2 cellular contexts compared by ENCODE assay signal in the genomic region with DNA sequence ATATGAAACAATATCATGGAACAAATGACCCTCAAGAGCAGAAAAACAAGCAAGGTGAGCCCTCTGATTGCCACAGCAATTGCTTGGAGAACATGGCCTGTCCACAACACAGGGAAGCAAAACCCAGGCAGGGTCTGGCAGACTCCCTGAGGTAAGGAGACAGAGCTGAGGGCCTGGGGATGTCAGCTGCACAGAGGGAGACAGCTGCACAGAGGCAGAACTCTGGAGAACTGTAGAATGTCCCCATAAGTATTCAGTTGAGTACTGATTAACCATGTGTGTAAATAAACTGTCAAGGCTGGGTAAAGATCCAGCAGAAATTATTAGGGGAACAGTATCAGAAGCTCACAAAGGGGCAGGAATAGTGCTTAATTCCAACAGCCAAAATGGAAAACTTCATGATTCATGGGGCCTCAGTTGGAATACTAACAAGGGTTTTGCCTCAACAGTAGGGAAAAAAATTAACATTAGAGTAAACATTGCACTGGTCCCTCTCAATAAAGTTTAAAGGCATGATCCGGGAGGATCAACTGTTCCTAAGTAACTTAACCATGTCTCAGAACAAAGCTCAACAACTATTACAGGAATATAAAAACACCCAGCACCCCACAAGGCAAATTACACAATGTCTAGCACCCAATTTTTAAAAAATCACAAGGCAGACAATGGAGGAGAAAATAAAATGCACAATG.
TF ChIP-seq lines count a peak whose summit lies in the region.

No MANE protein-coding gene starts in this region.

TF ChIP-seq in H1, 55 proteins besides CTCF, POLR2A, EP300 and RAD21:
- TF ChIP-seq SIN3A (conservative IDR thresholded peaks at IDR 0.05 in 1 of 2, IDR thresholded peaks at IDR 0.05 in 1 of 2; ENCODE audit: low read depth in 1 of 2, low read length in 2 of 2) (no peak), CBX8 (IDR thresholded peaks at IDR 0.05; ENCODE audit: borderline replicate concordance, low read depth, low read length) (no peak), TEAD4 (IDR thresholded peaks at IDR 0.05; ENCODE audit: low read depth, low read length) (no peak), CHD1 (IDR thresholded peaks at IDR 0.05; ENCODE audit: low read depth, low read length) (no peak)

TF ChIP-seq in liver, 16 proteins besides CTCF, POLR2A, EP300 and RAD21:
- TF ChIP-seq SP1 (IDR thresholded peaks at IDR 0.05): peak; percentile 17
- no peak for TF ChIP-seq EGR1 (IDR thresholded peaks at IDR 0.05; ENCODE audit: low read depth in 2 of 2)
- TF ChIP-seq, protein P1, sequence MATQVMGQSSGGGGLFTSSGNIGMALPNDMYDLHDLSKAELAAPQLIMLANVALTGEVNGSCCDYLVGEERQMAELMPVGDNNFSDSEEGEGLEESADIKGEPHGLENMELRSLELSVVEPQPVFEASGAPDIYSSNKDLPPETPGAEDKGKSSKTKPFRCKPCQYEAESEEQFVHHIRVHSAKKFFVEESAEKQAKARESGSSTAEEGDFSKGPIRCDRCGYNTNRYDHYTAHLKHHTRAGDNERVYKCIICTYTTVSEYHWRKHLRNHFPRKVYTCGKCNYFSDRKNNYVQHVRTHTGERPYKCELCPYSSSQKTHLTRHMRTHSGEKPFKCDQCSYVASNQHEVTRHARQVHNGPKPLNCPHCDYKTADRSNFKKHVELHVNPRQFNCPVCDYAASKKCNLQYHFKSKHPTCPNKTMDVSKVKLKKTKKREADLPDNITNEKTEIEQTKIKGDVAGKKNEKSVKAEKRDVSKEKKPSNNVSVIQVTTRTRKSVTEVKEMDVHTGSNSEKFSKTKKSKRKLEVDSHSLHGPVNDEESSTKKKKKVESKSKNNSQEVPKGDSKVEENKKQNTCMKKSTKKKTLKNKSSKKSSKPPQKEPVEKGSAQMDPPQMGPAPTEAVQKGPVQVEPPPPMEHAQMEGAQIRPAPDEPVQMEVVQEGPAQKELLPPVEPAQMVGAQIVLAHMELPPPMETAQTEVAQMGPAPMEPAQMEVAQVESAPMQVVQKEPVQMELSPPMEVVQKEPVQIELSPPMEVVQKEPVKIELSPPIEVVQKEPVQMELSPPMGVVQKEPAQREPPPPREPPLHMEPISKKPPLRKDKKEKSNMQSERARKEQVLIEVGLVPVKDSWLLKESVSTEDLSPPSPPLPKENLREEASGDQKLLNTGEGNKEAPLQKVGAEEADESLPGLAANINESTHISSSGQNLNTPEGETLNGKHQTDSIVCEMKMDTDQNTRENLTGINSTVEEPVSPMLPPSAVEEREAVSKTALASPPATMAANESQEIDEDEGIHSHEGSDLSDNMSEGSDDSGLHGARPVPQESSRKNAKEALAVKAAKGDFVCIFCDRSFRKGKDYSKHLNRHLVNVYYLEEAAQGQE (IDR thresholded peaks at IDR 0.05): no peak
- no peak for TF ChIP-seq YY1 (IDR thresholded peaks at IDR 0.05)
- TF ChIP-seq HNF4A (conservative IDR thresholded peaks at IDR 0.05): peak in 1 of 2 donors; percentile 12
